8 cellular contexts compared by ENCODE assay signal in genomic region chr15:48963524-48964113, GRCh38. TPM values are rescaled to one million over a fixed set of nuclear protein-coding genes. Genes with fewer than 3 reads are reported as not detected.
A peak's percentile ranks its signal among the peaks of the same experiment; 100 is the strongest.
DNase-seq lines count a peak whose midpoint lies in the region; ATAC-seq and TF ChIP-seq lines count a peak whose summit lies in the region.

SHC4 (minus strand) TSS chr15:48963919; CDS start chr15:48963015, 904 bp downstream.

- no peaks in the 10 kb centered on the region for H3F3A ChIP-seq in Loucy (ENCODE audit: low read depth)

- DNase-seq in AG04450 (ENCODE audit: low read depth, low spot score) (no peak), GM13976 (ENCODE audit: low spot score) (peak; percentile 73), T1000 (lab: John Stamatoyannopoulos, UW) (peak; percentile 74), epithelial cell of prostate (ENCODE audit: low read depth, low spot score) (peak; percentile 40), medulla oblongata (ENCODE audit: extremely low spot score) (peak; percentile 84)

- H3K27me3 ChIP-seq in AG04450 (ENCODE audit: control insufficient read depth, insufficient read depth, low read length) = no peaks in the 10 kb centered on the region
- H3K27me3 ChIP-seq in Loucy (ENCODE audit: insufficient read depth, low read length, poor library complexity, severe bottlenecking) = no peaks in the 10 kb centered on the region
- H3K27me3 ChIP-seq in subcutaneous abdominal adipose tissue (ENCODE audit: control insufficient read depth in 5 of 5, insufficient read depth in 4 of 5, low read length in 5 of 5) = peaks cover 0 to 12% (median 0%) of the 10 kb centered on the region in 5 donors

- H4K20me1 ChIP-seq in Loucy (ENCODE audit: insufficient read depth, low read length, poor library complexity, severe bottlenecking) = no peaks in the 10 kb centered on the region

- H3K4me2 ChIP-seq in Loucy (ENCODE audit: low read depth, low read length, poor library complexity, severe bottlenecking) = peak within 1 kb of the TSS; percentile 86

- peak within 1 kb of the TSS; percentile 75 for H3K4me3 ChIP-seq in AG04450 (ENCODE audit: low read depth, low read length)
- H3K4me3 ChIP-seq in Loucy (ENCODE audit: low read length, poor library complexity, severe bottlenecking) = peak within 1 kb of the TSS; percentile 62
- peak within 1 kb of the TSS; percentile 47 to 69 (median 65) for H3K4me3 ChIP-seq in subcutaneous abdominal adipose tissue (ENCODE audit: low read depth in 1 of 5, low read length in 5 of 5)

- no peaks in the 10 kb centered on the region for H3K9me2 ChIP-seq in Loucy (replicated peaks; ENCODE audit: low read depth, low read length)

- H3K36me3 ChIP-seq in Loucy (ENCODE audit: insufficient read depth, low read length) (no peaks in the 10 kb centered on the region), subcutaneous abdominal adipose tissue (ENCODE audit: control insufficient read depth in 5 of 5, insufficient read depth in 5 of 5, low read length in 5 of 5) (no peaks in the 10 kb centered on the region)

- peak within 1 kb of the TSS; percentile 6 for H3K9ac ChIP-seq in Loucy (ENCODE audit: low read depth, low read length, poor library complexity, severe bottlenecking)
- H3K9ac ChIP-seq in subcutaneous abdominal adipose tissue (ENCODE audit: low read length in 5 of 5) = peak within 1 kb of the TSS in 4 of 5 donors; percentile 26 to 62 (median 40)

- no peak for ATAC-seq in GM21447 (IDR thresholded peaks at IDR 0.05; ENCODE audit: unreplicated experiment)

- TF ChIP-seq CTCF in AG04450 (IDR thresholded peaks at IDR 0.05; ENCODE audit: low read depth, low read length) (peak; percentile 46), GM13976 (IDR thresholded peaks at IDR 0.05; ENCODE audit: borderline replicate concordance, control extremely low read depth, extremely low read depth, insufficient read depth, missing control alignments) (no peak), Loucy (conservative IDR thresholded peaks at IDR 0.05; ENCODE audit: low read length) (no peak)

- POLR2A ChIA-PET in AG04450 (lab: Yijun Ruan, JAX) = interaction anchor here (0.6 to 1.5 kb wide), 5 partner anchors 12 to 602 kb away, joined by 3 to 6 read pairs (median 3); partner anchors contain the start of gene EID1

- H3K4me1 ChIP-seq in Loucy (ENCODE audit: insufficient read depth, low read length, poor library complexity, severe bottlenecking) = peaks cover 43% of the 10 kb centered on the region
- peaks cover 0 to 24% (median 20%) of the 10 kb centered on the region in 5 donors for H3K4me1 ChIP-seq in subcutaneous abdominal adipose tissue (ENCODE audit: control insufficient read depth in 5 of 5, insufficient read depth in 5 of 5, low read length in 5 of 5)

- H2AFZ ChIP-seq in Loucy (ENCODE audit: low read length) = peak within 1 kb of the TSS; percentile 16; the same call in 1 of the 2 replicates

- in situ Hi-C loops in GM13976 (cut with MboI; ENCODE audit: low sequenced_read_pairs, unreplicated experiment) = loop anchor here (25.0 kb wide), 1 partner anchor 601 kb away; no protein-coding TSS in a partner anchor

- H3K9me3 ChIP-seq in AG04450 (ENCODE audit: control insufficient read depth, insufficient read depth, low read length) = no peaks in the 10 kb centered on the region
- no peaks in the 10 kb centered on the region for H3K9me3 ChIP-seq in Loucy (ENCODE audit: insufficient read depth, low read depth, low read length)
- H3K9me3 ChIP-seq in subcutaneous abdominal adipose tissue (ENCODE audit: control insufficient read depth in 5 of 5, low read length in 5 of 5) = no peaks in the 10 kb centered on the region

- H3K27ac ChIP-seq in AG04450 (ENCODE audit: low read depth, low read length) (peak within 1 kb of the TSS; percentile 62), epithelial cell of prostate (peak within 1 kb of the TSS; percentile 42), subcutaneous abdominal adipose tissue (ENCODE audit: low read depth, low read length) (no peak within 1 kb of the TSS)

- no peaks in the 10 kb centered on the region for H3K79me2 ChIP-seq in Loucy (ENCODE audit: insufficient read depth, low read length)

- CTCF ChIA-PET in AG04450 (lab: Charles Lee) = interaction anchor here (0.6 to 7.2 kb wide), 8 partner anchors 9 to 459 kb away, joined by 3 to 94 read pairs (median 3); partner anchors contain the start of gene FGF7

RNA-seq across cellular contexts. Expression of gene SHC4, which starts in this region (rescaled TPM):
- 5.1 TPM in 2 replicates for polyA plus RNA-seq in AG04450 (2011; rRNA removed)
- polyA minus RNA-seq in AG04450 (2011; rRNA and poly(A)+ RNA removed) = 6.4 and 8.4 TPM in 2 replicates
